Comparison of ENCODE assay signal across 32 cellular contexts in the genomic region with DNA sequence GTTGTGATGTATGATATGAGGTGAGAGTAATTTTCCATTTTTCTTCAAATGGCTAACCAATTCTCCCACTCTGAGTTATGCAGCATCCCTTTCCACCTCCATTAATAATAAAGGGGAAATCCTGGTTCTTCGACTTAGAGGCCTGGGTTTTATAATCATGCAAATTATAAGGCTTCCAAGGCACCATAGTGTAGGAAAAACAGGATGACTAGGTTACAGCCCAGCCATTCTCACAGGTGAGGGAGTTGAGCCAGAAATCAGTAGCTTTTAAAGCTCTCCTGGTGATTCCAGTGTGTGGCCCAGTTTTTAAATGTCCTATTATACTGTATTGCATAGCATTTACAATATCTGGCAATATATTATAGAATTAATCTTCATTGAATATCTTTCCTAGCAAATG.
"Had no signal": no experiment of that assay in that cellular context is flagged by ENCODE, and none has a peak within 500 bp of the region (broad histone marks: within the 10 kb centered on the region; RNA-seq: fewer than 3 reads in every experiment).

No MANE protein-coding gene starts in this region.

- H3K4me3 ChIP-seq: coronary artery, dorsolateral prefrontal cortex had no signal

- H3K4me3 Mint-ChIP-seq: activated CD4-positive, alpha-beta memory T cell treated with anti-CD3 and anti-CD28 coated beads, Interleukin-2, amount 10 ng/mL, durations not matched to agents 7 days and 5 days; activated CD4-positive, alpha-beta T cell treated with anti-CD3 and anti-CD28 coated beads for 36 hours; activated CD4-positive, alpha-beta T cell treated with anti-CD3 and anti-CD28 coated beads, Interleukin-2, amount 10 ng/mL, durations not matched to agents 7 days and 5 days; activated naive CD8-positive, alpha-beta T cell; activated T-cell treated with anti-CD3 and anti-CD28 coated beads, Interleukin-2, amount 50 U/mL, for 4 hours; activated T-helper 17 cell treated with anti-CD3 and anti-CD28 coated beads, Interleukin-2, amount 50 U/mL, for 72 hours; central memory CD8-positive, alpha-beta T cell; dendritic cell treated with granulocyte-macrophage colony-stimulating factor and Interleukin-4, amounts not matched to agents 40 ng/mL and 50 ng/mL, for 4 days; endodermal cell; T-cell; T-helper 1 cell treated with Interleukin-12 subunit alpha and Interleukin-12 subunit beta and Interleukin-4 antibody, amounts not matched to agents 30 μg/mL and 1 μg/mL, for 36 hours; T-helper 2 cell treated with Interferon-gamma antibody and Interleukin-4, amounts not matched to agents 5 μg/mL and 100 μg/mL, for 36 hours had no signal

- H3K36me3 Mint-ChIP-seq: activated naive CD8-positive, alpha-beta T cell; T-cell had no signal

- H3K36me3 ChIP-seq: brain microvascular endothelial cell, WERI-Rb-1 had no signal

- H3K27ac ChIP-seq: brain microvascular endothelial cell, coronary artery, dorsolateral prefrontal cortex, WERI-Rb-1 had no signal

- H3K27me3 ChIP-seq: brain microvascular endothelial cell had no signal

- H3K27me3 Mint-ChIP-seq: activated CD4-positive, alpha-beta memory T cell treated with anti-CD3 and anti-CD28 coated beads, Interleukin-2, amount 10 ng/mL, durations not matched to agents 7 days and 5 days; activated CD4-positive, alpha-beta T cell treated with anti-CD3 and anti-CD28 coated beads for 36 hours; activated naive CD8-positive, alpha-beta T cell; activated T-helper 17 cell treated with anti-CD3 and anti-CD28 coated beads, Interleukin-2, amount 50 U/mL, for 72 hours; central memory CD8-positive, alpha-beta T cell; dendritic cell treated with granulocyte-macrophage colony-stimulating factor and Interleukin-4, amounts not matched to agents 40 ng/mL and 50 ng/mL, for 4 days had no signal

- ATAC-seq: activated CD4-positive, alpha-beta T cell treated with anti-CD3 and anti-CD28 coated beads for 36 hours; activated T-cell treated with anti-CD3 and anti-CD28 coated beads, Interleukin-2, amount 50 U/mL, for 4 hours; activated T-helper 17 cell treated with anti-CD3 and anti-CD28 coated beads, Interleukin-2, amount 50 U/mL, for 72 hours; esophagus mucosa; T-cell had no signal

- H3K4me1 Mint-ChIP-seq: activated CD4-positive, alpha-beta memory T cell treated with anti-CD3 and anti-CD28 coated beads, Interleukin-2, amount 10 ng/mL, durations not matched to agents 7 days and 5 days; activated CD4-positive, alpha-beta T cell treated with anti-CD3 and anti-CD28 coated beads for 36 hours; activated CD4-positive, alpha-beta T cell treated with anti-CD3 and anti-CD28 coated beads, Interleukin-2, amount 10 ng/mL, durations not matched to agents 7 days and 5 days; activated T-helper 17 cell treated with anti-CD3 and anti-CD28 coated beads, Interleukin-2, amount 50 U/mL, for 72 hours; central memory CD8-positive, alpha-beta T cell; endodermal cell had no signal

- H3K27ac Mint-ChIP-seq: activated CD4-positive, alpha-beta memory T cell treated with anti-CD3 and anti-CD28 coated beads, Interleukin-2, amount 10 ng/mL, durations not matched to agents 7 days and 5 days; activated CD4-positive, alpha-beta T cell treated with anti-CD3 and anti-CD28 coated beads for 36 hours; activated CD4-positive, alpha-beta T cell treated with anti-CD3 and anti-CD28 coated beads, Interleukin-2, amount 10 ng/mL, durations not matched to agents 7 days and 5 days; activated naive CD8-positive, alpha-beta T cell; activated T-helper 17 cell treated with anti-CD3 and anti-CD28 coated beads, Interleukin-2, amount 50 U/mL, for 72 hours; dendritic cell treated with granulocyte-macrophage colony-stimulating factor and Interleukin-4, amounts not matched to agents 40 ng/mL and 50 ng/mL, for 4 days; T-cell; T-helper 1 cell treated with Interleukin-12 subunit alpha and Interleukin-12 subunit beta and Interleukin-4 antibody, amounts not matched to agents 30 μg/mL and 1 μg/mL, for 36 hours; T-helper 2 cell treated with Interferon-gamma antibody and Interleukin-4, amounts not matched to agents 5 μg/mL and 100 μg/mL, for 36 hours had no signal

- H3K9me3 Mint-ChIP-seq: activated CD4-positive, alpha-beta memory T cell treated with anti-CD3 and anti-CD28 coated beads, Interleukin-2, amount 10 ng/mL, durations not matched to agents 7 days and 5 days; activated CD4-positive, alpha-beta T cell treated with anti-CD3 and anti-CD28 coated beads, Interleukin-2, amount 10 ng/mL, durations not matched to agents 7 days and 5 days; activated T-cell treated with anti-CD3 and anti-CD28 coated beads, Interleukin-2, amount 50 U/mL, for 4 hours; activated T-helper 17 cell treated with anti-CD3 and anti-CD28 coated beads, Interleukin-2, amount 50 U/mL, for 72 hours; central memory CD8-positive, alpha-beta T cell; dendritic cell treated with granulocyte-macrophage colony-stimulating factor and Interleukin-4, amounts not matched to agents 40 ng/mL and 50 ng/mL, for 4 days; T-helper 1 cell treated with Interleukin-12 subunit alpha and Interleukin-12 subunit beta and Interleukin-4 antibody, amounts not matched to agents 30 μg/mL and 1 μg/mL, for 36 hours; T-helper 2 cell treated with Interferon-gamma antibody and Interleukin-4, amounts not matched to agents 5 μg/mL and 100 μg/mL, for 36 hours had no signal

- DNase-seq: activated CD4-positive, alpha-beta memory T cell treated with anti-CD3 and anti-CD28 coated beads, Interleukin-2, amount 10 ng/mL, durations not matched to agents 7 days and 5 days; activated CD4-positive, alpha-beta T cell treated with anti-CD3 and anti-CD28 coated beads for 36 hours; activated CD4-positive, alpha-beta T cell treated with anti-CD3 and anti-CD28 coated beads, Interleukin-2, amount 10 ng/mL, durations not matched to agents 7 days and 5 days; activated CD4-positive, alpha-beta T cell treated with anti-CD3 and anti-CD28 coated beads, Interleukin-2, amount 50 U/mL, for 4 hours; activated CD4-positive, CD25-positive, alpha-beta regulatory T cell; activated CD4-positive, CD25-positive, alpha-beta regulatory T cell treated with anti-CD3 and anti-CD28 coated beads, Interleukin-2, amount 50 U/mL, for 72 hours; activated CD8-positive, alpha-beta memory T cell treated with anti-CD3 and anti-CD28 coated beads, Interleukin-2, amount 50 U/mL, for 48 hours; activated effector memory CD4-positive, alpha-beta T cell treated with Interleukin-2 at 50 U/mL for 16 hours; activated gamma-delta T cell treated with Interleukin-2 at 50 U/mL for 16 hours; activated naive CD4-positive, alpha-beta T cell treated with anti-CD3 and anti-CD28 coated beads, Interleukin-2, amount 50 U/mL, for 16 hours; activated naive CD4-positive, alpha-beta T cell treated with Interleukin-2 at 50 U/mL for 16 hours; activated T-cell treated with anti-CD3 and anti-CD28 coated beads for 4 hours; activated T-cell treated with anti-CD3 and anti-CD28 coated beads, Interleukin-2, amount 50 U/mL, for 4 hours; amniotic stem cell; anterior cingulate cortex; brain microvascular endothelial cell; dorsolateral prefrontal cortex; effector memory CD4-positive, alpha-beta T cell; foreskin fibroblast; head of caudate nucleus; T-cell; T1000; WERI-Rb-1 had no signal
